ENCODE assay signal across 16 cellular contexts in the genomic region with DNA sequence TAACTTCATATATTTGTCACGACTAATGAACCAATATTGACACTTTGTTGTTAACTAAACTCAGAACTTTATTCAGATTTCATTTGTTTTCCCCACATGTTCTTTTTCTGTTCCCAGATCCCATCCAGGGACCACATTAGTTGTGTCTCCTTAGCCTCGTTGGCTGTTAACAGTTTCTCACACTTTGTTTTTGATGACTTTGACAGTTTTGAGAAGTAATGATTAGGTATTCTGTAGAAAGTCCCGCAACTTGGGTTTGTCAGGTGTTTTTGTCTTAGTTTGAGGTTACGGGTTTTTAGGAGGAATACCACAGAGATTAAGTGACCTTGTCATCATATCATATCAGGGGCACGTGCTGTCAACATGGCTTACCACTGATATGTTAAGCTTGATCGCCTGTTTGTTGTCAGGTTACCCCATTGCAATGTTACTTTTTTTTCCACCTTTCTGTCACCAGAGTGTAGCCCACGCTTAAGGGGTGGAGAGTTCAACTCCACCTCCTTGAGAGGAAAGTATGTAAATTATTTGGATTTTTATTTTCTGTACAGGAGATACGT. TPM values are rescaled to one million over a fixed set of nuclear protein-coding genes. Genes with fewer than 3 reads are reported as not detected.
DNase-seq lines count a peak whose midpoint lies in the region; ATAC-seq, FAIRE-seq and TF ChIP-seq lines count a peak whose summit lies in the region.
"Had no signal": no experiment of that assay in that cellular context is flagged by ENCODE, and none has a peak within 500 bp of the region (broad histone marks: within the 10 kb centered on the region; RNA-seq: fewer than 3 reads in every experiment).

No MANE protein-coding gene starts in this region.

- H3K4me2 ChIP-seq in KMS-11 (peak overlapping the region; percentile 34), GM12878 (ENCODE audit: control insufficient read depth, insufficient read depth) (no peak overlapping the region)

- peak; percentile 2; the same call in 1 of the 3 replicates for ATAC-seq in GM12878
- ATAC-seq in stimulated activated naive B cell treated with anti-CD40 and anti-IgM and Interleukin-4, amounts not matched to agents 10 μg/mL and 1 μg/mL and 100 μg/mL, for 72 hours (replicated peaks), result peak; percentile 35 to 53
- ATAC-seq: CD8-positive, alpha-beta T cell had no signal

- H3K9me3 ChIP-seq in CD4-positive, alpha-beta memory T cell (ENCODE audit: control insufficient read depth in 1 of 2, low read length in 2 of 2), result no peaks in the 10 kb centered on the region
- no peaks in the 10 kb centered on the region; the same call in none of the 3 replicates for H3K9me3 ChIP-seq in GM12878 (replicated peaks; ENCODE audit: control insufficient read depth, insufficient read depth, low read length)
- H3K9me3 ChIP-seq: Caco-2 had no signal

- TF ChIP-seq CTCF in KMS-11 (conservative IDR thresholded peaks at IDR 0.05; ENCODE audit: low read depth, low read length) (no peak), GM12878 (IDR thresholded peaks at IDR 0.05 in 2 of 3, conservative IDR thresholded peaks at IDR 0.05 in 1 of 3; ENCODE audit: control insufficient read depth in 2 of 3, extremely low read depth in 1 of 3, insufficient read depth in 1 of 3, low read depth in 3 of 3, low read length in 3 of 3) (no peak), GM13977 (IDR thresholded peaks at IDR 0.05; ENCODE audit: extremely low read depth, insufficient read depth, missing control alignments) (no peak)

- no TSS peak for BruUV-seq in GM12878 (replicated peaks; lab: Mats Ljungman, UMichigan)

- CTCF ChIA-PET in CD4-positive, alpha-beta memory T cell (lab: Charles Lee; ENCODE audit: partially characterized antibody), result no interaction called here
- CTCF ChIA-PET in GM12878 (lab: Yijun Ruan, JAX), result interaction anchor here (1.1 kb wide), 1 partner anchor 94 kb away, joined by 3 read pairs; no protein-coding TSS in a partner anchor

- TF ChIP-seq POLR2A in GM12878 (IDR thresholded peaks at IDR 0.05; ENCODE audit: low read depth, low read length), result no peak

- H3K4me3 Mint-ChIP-seq in CD4-positive, alpha-beta memory T cell, result peak overlapping the region in 3 of 8 donors; percentile 2 to 41 (median 38)
- no peak overlapping the region for H3K4me3 Mint-ChIP-seq in stimulated activated naive B cell treated with anti-CD40 and anti-IgM and Interleukin-4, amounts not matched to agents 10 μg/mL and 1 μg/mL and 100 μg/mL, for 72 hours
- H3K4me3 Mint-ChIP-seq: CD8-positive, alpha-beta T cell had no signal

- H2AFZ ChIP-seq in KMS-11 (ENCODE audit: low read depth) (no peak overlapping the region), GM12878 (ENCODE audit: control insufficient read depth, low read depth, low read length) (no peak overlapping the region)
- H2AFZ ChIP-seq: GM23248 had no signal

- peaks cover 14% of the 10 kb centered on the region for H3K4me1 ChIP-seq in CD4-positive, alpha-beta memory T cell (ENCODE audit: insufficient read depth, low read length)
- H3K4me1 ChIP-seq in KMS-11 (ENCODE audit: low read depth, poor library complexity, severe bottlenecking) (peaks cover 58% of the 10 kb centered on the region), GM12878 (ENCODE audit: control insufficient read depth, insufficient read depth, low read length) (peaks cover 4% of the 10 kb centered on the region)

- peak overlapping the region in 4 of 7 donors; percentile 52 to 75 (median 64) for H3K27ac Mint-ChIP-seq in CD4-positive, alpha-beta memory T cell
- H3K27ac Mint-ChIP-seq in stimulated activated naive B cell treated with anti-CD40 and anti-IgM and Interleukin-4, amounts not matched to agents 10 μg/mL and 1 μg/mL and 100 μg/mL, for 72 hours, result no peak overlapping the region
- H3K27ac Mint-ChIP-seq: CD8-positive, alpha-beta T cell had no signal

- FAIRE-seq in GM12878 (lab: Jason Lieb, UNC), result no peak
- FAIRE-seq: H1 had no signal

- no peak overlapping the region for H3K4me3 ChIP-seq in CD4-positive, alpha-beta memory T cell (ENCODE audit: low read length in 2 of 2)
- H3K4me3 ChIP-seq in KMS-11 (IDR thresholded peaks at IDR 0.05; ENCODE audit: insufficient read depth, low read depth, low read length), result no peak overlapping the region
- H3K4me3 ChIP-seq in GM12878, result no peak overlapping the region
- H3K4me3 ChIP-seq: GM23248 had no signal

- H3K36me3 Mint-ChIP-seq in CD4-positive, alpha-beta memory T cell, result peaks cover 28 to 32% of the 10 kb centered on the region in 2 donors
- H3K36me3 Mint-ChIP-seq in stimulated activated naive B cell treated with anti-CD40 and anti-IgM and Interleukin-4, amounts not matched to agents 10 μg/mL and 1 μg/mL and 100 μg/mL, for 72 hours, result peaks cover 10 to 21% of the 10 kb centered on the region in 2 donors

- in situ Hi-C loops in GM12878 (cut with MboI), result no loop called here
- in situ Hi-C loops in GM13977 (cut with MboI; ENCODE audit: low pct_unique_long_range_greater_than_20kb, low sequenced_read_pairs, unreplicated experiment), result no loop called here

- RAD21 ChIA-PET in GM12878 (lab: Charles Lee; ENCODE audit: unreplicated experiment), result no interaction called here

- H4K20me1 ChIP-seq in KMS-11 (ENCODE audit: insufficient read depth), result no peaks in the 10 kb centered on the region
- no peaks in the 10 kb centered on the region for H4K20me1 ChIP-seq in GM12878 (ENCODE audit: control insufficient read depth, insufficient read depth)

- peaks cover 33 to 49% (median 42%) of the 10 kb centered on the region in 4 donors for H3K4me1 Mint-ChIP-seq in CD4-positive, alpha-beta memory T cell
- peaks cover 18 to 32% of the 10 kb centered on the region in 2 donors for H3K4me1 Mint-ChIP-seq in stimulated activated naive B cell treated with anti-CD40 and anti-IgM and Interleukin-4, amounts not matched to agents 10 μg/mL and 1 μg/mL and 100 μg/mL, for 72 hours

- H3K9ac ChIP-seq in KMS-11, result no peak overlapping the region
- H3K9ac ChIP-seq in GM12878 (ENCODE audit: control insufficient read depth, insufficient read depth, low read length), result no peak overlapping the region

- SMC1A ChIA-PET in GM12878 (lab: Charles Lee; ENCODE audit: uncharacterized antibody, unreplicated experiment), result no interaction called here

- no peak for TF ChIP-seq RAD21 in GM12878 (IDR thresholded peaks at IDR 0.05; ENCODE audit: insufficient read depth, low read depth, low read length)

- no peak overlapping the region for H3K27ac ChIP-seq in CD4-positive, alpha-beta memory T cell (ENCODE audit: low read depth, low read length)
- H3K27ac ChIP-seq in KMS-11 (no peak overlapping the region), GM12878 (ENCODE audit: control insufficient read depth, insufficient read depth) (no peak overlapping the region)

- H3K79me2 ChIP-seq in KMS-11 (ENCODE audit: insufficient read depth, low read depth) (peaks cover 54% of the 10 kb centered on the region), GM12878 (ENCODE audit: control insufficient read depth, insufficient read depth, low read length) (peaks cover 16% of the 10 kb centered on the region)

- H3K27me3 Mint-ChIP-seq in CD4-positive, alpha-beta memory T cell, result no peaks in the 10 kb centered on the region
- no peaks in the 10 kb centered on the region for H3K27me3 Mint-ChIP-seq in stimulated activated naive B cell treated with anti-CD40 and anti-IgM and Interleukin-4, amounts not matched to agents 10 μg/mL and 1 μg/mL and 100 μg/mL, for 72 hours

- intact Hi-C loops in CD4-positive, alpha-beta memory T cell (cut with micrococcal nuclease), result no loop called here
- intact Hi-C loops in GM12878 (cut with micrococcal nuclease; ENCODE audit: unreplicated experiment), result no loop called here

- POLR2A ChIA-PET in CD4-positive, alpha-beta memory T cell (lab: Charles Lee; ENCODE audit: partially characterized antibody), result no interaction called here
- POLR2A ChIA-PET in GM12878 (lab: Charles Lee), result no interaction called here

- DNase-seq in CD4-positive, alpha-beta memory T cell, result peak in 1 of 5 donors; percentile 18
- DNase-seq in GM12878 (ENCODE audit: low read depth, low spot score), result no peak
- DNase-seq in stimulated activated naive B cell treated with anti-CD40 and anti-IgM and Interleukin-4, amounts not matched to agents 10 μg/mL and 1 μg/mL and 100 μg/mL, for 72 hours, result no peak
- DNase-seq in GM13977 (ENCODE audit: low spot score), result no peak
- no peak for DNase-seq in NK-92 treated with Interleukin-12 subunit alpha and Interleukin-12 subunit beta, amount 100 ng/mL, for 24 hours (lab: John Stamatoyannopoulos, UW)
- DNase-seq: C1 segment of cervical spinal cord; Caco-2; CD8-positive, alpha-beta T cell; DMS153; DND-41; GDM1; GM23248; H7; HCEC 1CT had no signal

- H3K9me3 Mint-ChIP-seq in CD4-positive, alpha-beta memory T cell, result peaks cover 0 to 3% (median 0%) of the 10 kb centered on the region in 8 donors
- peaks cover 2 to 4% of the 10 kb centered on the region in 2 donors for H3K9me3 Mint-ChIP-seq in stimulated activated naive B cell treated with anti-CD40 and anti-IgM and Interleukin-4, amounts not matched to agents 10 μg/mL and 1 μg/mL and 100 μg/mL, for 72 hours
- H3K9me3 Mint-ChIP-seq: CD8-positive, alpha-beta T cell had no signal

- WGBS in GM12878 (ENCODE audit: insufficient coverage, insufficient replicate concordance, low lambda C conversion rate, missing lambda C conversion rate), result 70% methylated on average over 8 of the region's 8 CpGs

- TF ChIP-seq EP300 in GM12878 (IDR thresholded peaks at IDR 0.05; ENCODE audit: borderline replicate concordance in 1 of 2, control insufficient read depth in 1 of 2, low read depth in 2 of 2, low read length in 2 of 2), result no peak

- no peaks in the 10 kb centered on the region for H3K36me3 ChIP-seq in CD4-positive, alpha-beta memory T cell (ENCODE audit: insufficient read depth, low read length)
- H3K36me3 ChIP-seq in KMS-11 (ENCODE audit: insufficient read depth) (no peaks in the 10 kb centered on the region), GM12878 (ENCODE audit: control insufficient read depth in 2 of 2, insufficient read depth in 2 of 2, low read length in 1 of 2) (peaks cover 0 to 2% of the 10 kb centered on the region in 2 experiments; a peak in 3 of 4 replicates)

- H3K27me3 ChIP-seq in CD4-positive, alpha-beta memory T cell (ENCODE audit: insufficient read depth, low read length), result no peaks in the 10 kb centered on the region
- no peaks in the 10 kb centered on the region for H3K27me3 ChIP-seq in KMS-11 (ENCODE audit: insufficient read depth, low read depth)
- H3K27me3 ChIP-seq in GM12878 (replicated peaks in 1 of 2; ENCODE audit: control insufficient read depth in 2 of 2, insufficient read depth in 2 of 2, low read length in 1 of 2), result no peaks in the 10 kb centered on the region

RNA-seq across cellular contexts. Expression of a gene that starts 32.9 kb away (rescaled TPM):
- total RNA-seq in CD4-positive, alpha-beta memory T cell, result 10 to 100 TPM; 78.0 to 90.1 TPM
- polyA plus RNA-seq in CD4-positive, alpha-beta memory T cell, result 10 to 100 TPM in 1 of 2 donors, 1 to 10 TPM in 1; 5.7 to 30.8 TPM
- 154 and 168 TPM in 2 replicates for total RNA-seq in GM12878 (2013; cell fraction: nucleolus; rRNA removed)
- total RNA-seq in GM12878 (2014; rRNA removed) (28.0 and 35.7 TPM in 2 replicates), GM12878 (2014; rRNA removed; fragmentation: Illumina TruSeq; extraction: Trizol) (30.9 and 33.4 TPM in 2 replicates), GM12878 (2021) (42.8 and 44.5 TPM in 2 replicates)
- 21.1 TPM for polyA plus RNA-seq in GM12878 (2011; ENCODE audit: low read depth)
- polyA plus RNA-seq in GM12878 (2011; rRNA removed) (28.3 and 30.3 TPM in 2 replicates), GM12878 (2014; fragmentation: Illumina TruSeq; extraction: Trizol) (26.2 and 31.9 TPM in 2 replicates), GM12878 (2014; fragmentation: Nextera tagmentation; extraction: Ambion mirVana) (10 to 100 TPM; 14.0 to 15.8 TPM), GM12878 (2014; rRNA removed) (20.0 and 24.4 TPM in 2 replicates), GM12878 (2016; fragmentation: Nextera tagmentation; extraction: Ambion mirVana) (10 to 100 TPM; 19.7 to 19.8 TPM)
- polyA plus RNA-seq in GM12878 (2011; cell fraction: cytosol; rRNA removed), result 17.1 and 18.2 TPM in 2 replicates
- 70.7 and 74.8 TPM in 2 replicates for polyA plus RNA-seq in GM12878 (2011; cell fraction: nucleus; rRNA removed)
- 22.7 and 25.9 TPM in 2 replicates for polyA plus RNA-seq in GM12878 (2012)
- polyA minus RNA-seq in GM12878 (2011; rRNA and poly(A)+ RNA removed), result 35.0 and 44.7 TPM in 2 replicates
- 9.2 and 17.6 TPM in 2 replicates for polyA minus RNA-seq in GM12878 (2011; cell fraction: cytosol; rRNA and poly(A)+ RNA removed)
- polyA minus RNA-seq in GM12878 (2011; cell fraction: nucleus; rRNA and poly(A)+ RNA removed), result 53.7 and 88.4 TPM in 2 replicates
